18 cellular contexts compared by ENCODE assay signal in genomic region chr19:6209680-6210079, GRCh38.
DNase-seq lines count a peak whose midpoint lies in the region; ATAC-seq, FAIRE-seq and TF ChIP-seq lines count a peak whose summit lies in the region.
"Had no signal": no experiment of that assay in that cellular context is flagged by ENCODE, and none has a peak within 500 bp of the region (broad histone marks: within the 10 kb centered on the region; RNA-seq: fewer than 3 reads in every experiment).

No MANE protein-coding gene starts in this region.

- POLR2A ChIA-PET in HEK293 (lab: Yijun Ruan, JAX) (no interaction called here), GM12878 (lab: Charles Lee) (no interaction called here)

- peaks cover 10% of the 10 kb centered on the region for H3K36me3 Mint-ChIP-seq in nephron progenitor cell (ENCODE audit: low read depth)
- peaks cover 23 to 34% of the 10 kb centered on the region in 2 donors for H3K36me3 Mint-ChIP-seq in stimulated activated naive B cell treated with anti-CD40 and anti-IgM and Interleukin-4, amounts not matched to agents 10 μg/mL and 1 μg/mL and 100 μg/mL, for 72 hours

- DNase-seq in GM12878 (ENCODE audit: low read depth, low spot score) (no peak), nephron progenitor cell (no peak), NCI-H510A (lab: John Stamatoyannopoulos, UW) (no peak)
- DNase-seq in stimulated activated naive B cell treated with anti-CD40 and anti-IgM and Interleukin-4, amounts not matched to agents 10 μg/mL and 1 μg/mL and 100 μg/mL, for 72 hours, result no peak
- no peak for DNase-seq in activated CD8-positive, alpha-beta memory T cell treated with anti-CD3 and anti-CD28 coated beads for 24 hours
- DNase-seq: CD4-positive, alpha-beta memory T cell; DND-41; H9; IMR-90; NCI-H1105; NCI-H146; NCI-H2029; NCI-H2227 treated with DMSO at 0.1 percent for 48 hours; NCI-H510A treated with DMSO at 0.1 percent for 48 hours had no signal

- TF ChIP-seq POLR2A in GM12878 (IDR thresholded peaks at IDR 0.05; ENCODE audit: low read depth, low read length), result no peak

- H3K4me1 Mint-ChIP-seq in nephron progenitor cell, result peaks cover 19% of the 10 kb centered on the region
- H3K4me1 Mint-ChIP-seq in stimulated activated naive B cell treated with anti-CD40 and anti-IgM and Interleukin-4, amounts not matched to agents 10 μg/mL and 1 μg/mL and 100 μg/mL, for 72 hours, result no peaks in the 10 kb centered on the region
- H3K4me1 Mint-ChIP-seq: CD4-positive, alpha-beta memory T cell; H9 had no signal

- no peak overlapping the region for H3K4me3 ChIP-seq in HEK293 (ENCODE audit: low read depth, low read length)
- no peak overlapping the region for H3K4me3 ChIP-seq in GM12878

- no peak overlapping the region for H3K4me3 Mint-ChIP-seq in nephron progenitor cell
- no peak overlapping the region for H3K4me3 Mint-ChIP-seq in stimulated activated naive B cell treated with anti-CD40 and anti-IgM and Interleukin-4, amounts not matched to agents 10 μg/mL and 1 μg/mL and 100 μg/mL, for 72 hours
- H3K4me3 Mint-ChIP-seq: CD4-positive, alpha-beta memory T cell; H9 had no signal

- no peaks in the 10 kb centered on the region for H3K9me3 Mint-ChIP-seq in nephron progenitor cell
- no peaks in the 10 kb centered on the region for H3K9me3 Mint-ChIP-seq in stimulated activated naive B cell treated with anti-CD40 and anti-IgM and Interleukin-4, amounts not matched to agents 10 μg/mL and 1 μg/mL and 100 μg/mL, for 72 hours
- H3K9me3 Mint-ChIP-seq: CD4-positive, alpha-beta memory T cell; H9 had no signal

- H3K36me3 ChIP-seq in HEK293 (ENCODE audit: control insufficient read depth in 2 of 2, insufficient read depth in 1 of 2, low read length in 2 of 2) (peaks cover 0 to 9% of the 10 kb centered on the region in 2 experiments; a peak in 2 of 3 replicates), GM12878 (ENCODE audit: control insufficient read depth in 2 of 2, insufficient read depth in 2 of 2, low read length in 1 of 2) (no peaks in the 10 kb centered on the region; a peak in 2 of 4 replicates)

- H4K20me1 ChIP-seq in GM12878 (ENCODE audit: control insufficient read depth, insufficient read depth), result no peaks in the 10 kb centered on the region

- no peak for TF ChIP-seq RAD21 in GM12878 (IDR thresholded peaks at IDR 0.05; ENCODE audit: insufficient read depth, low read depth, low read length)

- TF ChIP-seq CTCF in HEK293 (tag by site-specific recombination; IDR thresholded peaks at IDR 0.05) (no peak), GM12878 (IDR thresholded peaks at IDR 0.05 in 2 of 3, conservative IDR thresholded peaks at IDR 0.05 in 1 of 3; ENCODE audit: control insufficient read depth in 2 of 3, extremely low read depth in 1 of 3, insufficient read depth in 1 of 3, low read depth in 3 of 3, low read length in 3 of 3) (no peak), nephron progenitor cell (IDR thresholded peaks at IDR 0.05) (no peak)

- H3K4me2 ChIP-seq in GM12878 (ENCODE audit: control insufficient read depth, insufficient read depth), result no peak overlapping the region

- RAD21 ChIA-PET in GM12878 (lab: Charles Lee; ENCODE audit: unreplicated experiment), result no interaction called here

- intact Hi-C loops in GM12878 (cut with micrococcal nuclease; ENCODE audit: unreplicated experiment), result no loop called here

- no TSS peak for BruUV-seq in GM12878 (replicated peaks; lab: Mats Ljungman, UMichigan)

- H3K4me1 ChIP-seq in HEK293 (ENCODE audit: control insufficient read depth, insufficient read depth, low read length), result no peaks in the 10 kb centered on the region
- no peaks in the 10 kb centered on the region for H3K4me1 ChIP-seq in GM12878 (ENCODE audit: control insufficient read depth, insufficient read depth, low read length)

- SMC1A ChIA-PET in GM12878 (lab: Charles Lee; ENCODE audit: uncharacterized antibody, unreplicated experiment), result no interaction called here

- H3K27ac ChIP-seq in HEK293 (ENCODE audit: extremely low read depth, low read depth, low read length) (no peak overlapping the region), GM12878 (ENCODE audit: control insufficient read depth, insufficient read depth) (no peak overlapping the region)

- peak overlapping the region; percentile 88 for H3K27ac Mint-ChIP-seq in nephron progenitor cell
- H3K27ac Mint-ChIP-seq in stimulated activated naive B cell treated with anti-CD40 and anti-IgM and Interleukin-4, amounts not matched to agents 10 μg/mL and 1 μg/mL and 100 μg/mL, for 72 hours, result peak overlapping the region; percentile 3
- H3K27ac Mint-ChIP-seq: CD4-positive, alpha-beta memory T cell had no signal

- peaks cover 2% of the 10 kb centered on the region for H3K27me3 Mint-ChIP-seq in nephron progenitor cell (ENCODE audit: low read depth, poor library complexity)
- peaks cover 4 to 11% of the 10 kb centered on the region in 2 donors for H3K27me3 Mint-ChIP-seq in stimulated activated naive B cell treated with anti-CD40 and anti-IgM and Interleukin-4, amounts not matched to agents 10 μg/mL and 1 μg/mL and 100 μg/mL, for 72 hours
- H3K27me3 Mint-ChIP-seq: CD4-positive, alpha-beta memory T cell had no signal

- no peak for ATAC-seq in GM12878
- ATAC-seq in stimulated activated naive B cell treated with anti-CD40 and anti-IgM and Interleukin-4, amounts not matched to agents 10 μg/mL and 1 μg/mL and 100 μg/mL, for 72 hours (replicated peaks), result no peak
- no peak for ATAC-seq in HG03565 (IDR thresholded peaks at IDR 0.05; ENCODE audit: unreplicated experiment)
- ATAC-seq: Right ventricle myocardium inferior had no signal

- H3K79me2 ChIP-seq in GM12878 (ENCODE audit: control insufficient read depth, insufficient read depth, low read length), result no peaks in the 10 kb centered on the region

- in situ Hi-C loops in GM12878 (cut with MboI), result no loop called here

- no peak overlapping the region for H2AFZ ChIP-seq in GM12878 (ENCODE audit: control insufficient read depth, low read depth, low read length)

- no peak for FAIRE-seq in GM12878 (lab: Jason Lieb, UNC)
- FAIRE-seq: GM12892 had no signal

- H3K9me3 ChIP-seq in HEK293 (ENCODE audit: control insufficient read depth, insufficient read depth, low read depth, low read length), result no peaks in the 10 kb centered on the region
- no peaks in the 10 kb centered on the region for H3K9me3 ChIP-seq in GM12878 (replicated peaks; ENCODE audit: control insufficient read depth, insufficient read depth, low read length)

- no peak for TF ChIP-seq EP300 in GM12878 (IDR thresholded peaks at IDR 0.05; ENCODE audit: borderline replicate concordance in 1 of 2, control insufficient read depth in 1 of 2, low read depth in 2 of 2, low read length in 2 of 2)

- 50% methylated on average over 2 of the region's 4 CpGs for WGBS in GM12878 (ENCODE audit: insufficient coverage, insufficient replicate concordance, low lambda C conversion rate, missing lambda C conversion rate)

- no peak overlapping the region for H3K9ac ChIP-seq in GM12878 (ENCODE audit: control insufficient read depth, insufficient read depth, low read length)

- CTCF ChIA-PET in HEK293 (lab: Yijun Ruan, JAX), result interaction anchor here (0.8 kb wide), 1 partner anchor 83 kb away, joined by 3 read pairs; no protein-coding TSS in a partner anchor
- CTCF ChIA-PET in GM12878 (lab: Yijun Ruan, JAX), result no interaction called here

- H3K27me3 ChIP-seq in GM12878 (replicated peaks in 1 of 2; ENCODE audit: control insufficient read depth in 2 of 2, insufficient read depth in 2 of 2, low read length in 1 of 2), result no peaks in the 10 kb centered on the region

TF ChIP-seq in HEK293, 187 proteins besides CTCF, POLR2A, EP300 and RAD21:
- TF ChIP-seq ZNF549 (tag by site-specific recombination; IDR thresholded peaks at IDR 0.05) (no peak), ZNF311 (tag by site-specific recombination; IDR thresholded peaks at IDR 0.05; ENCODE audit: borderline replicate concordance) (peak; percentile 31; the same call in 1 of the 2 replicates), ZNF248 (tag by site-specific recombination; IDR thresholded peaks at IDR 0.05) (peak; percentile 79; the same call in 1 of the 2 replicates), ZNF610 (tag by site-specific recombination; IDR thresholded peaks at IDR 0.05; ENCODE audit: borderline replicate concordance) (no peak), EGR2 (tag by site-specific recombination; IDR thresholded peaks at IDR 0.05; ENCODE audit: low read depth) (peak; percentile 54), ZNF366 (tag by site-specific recombination; conservative IDR thresholded peaks at IDR 0.05) (peak; percentile 100), ZBTB17 (tag by site-specific recombination; IDR thresholded peaks at IDR 0.05) (peak; percentile 99)

TF ChIP-seq in GM12878, 131 proteins besides CTCF, POLR2A, EP300 and RAD21 (continues in another document):
- TF ChIP-seq MYC (IDR thresholded peaks at IDR 0.05; ENCODE audit: insufficient read depth, insufficient read length, insufficient replicate concordance, low read length, severe bottlenecking) (no peak), ZNF592 (IDR thresholded peaks at IDR 0.05) (no peak), SREBF2 (IDR thresholded peaks at IDR 0.05; ENCODE audit: low read length) (no peak), HDGF (IDR thresholded peaks at IDR 0.05) (peak; percentile 67), MTA3 (IDR thresholded peaks at IDR 0.05; ENCODE audit: borderline replicate concordance, low read length) (no peak)
